In genomic region chr9:117705386-117705785, GRCh38 we compare ENCODE assay signal across 14 cellular contexts. TPM values are rescaled to one million over a fixed set of nuclear protein-coding genes. Genes with fewer than 3 reads are reported as not detected.
DNase-seq lines count a peak whose midpoint lies in the region; ATAC-seq and TF ChIP-seq lines count a peak whose summit lies in the region.
"Had no signal": no experiment of that assay in that cellular context is flagged by ENCODE, and none has a peak within 500 bp of the region (broad histone marks: within the 10 kb centered on the region; RNA-seq: fewer than 3 reads in every experiment).

No MANE protein-coding gene starts in this region.

- H2AFZ ChIP-seq in osteoblast (ENCODE audit: low read length), result peak overlapping the region; percentile 17

- peak overlapping the region; percentile 78 for H3K4me3 Mint-ChIP-seq in endothelial cell (ENCODE audit: unreplicated experiment)

- DNase-seq in right atrium auricular region (ENCODE audit: low spot score) (no peak), cardiac septum (ENCODE audit: low spot score) (no peak), endothelial cell (ENCODE audit: low spot score) (no peak), osteoblast (ENCODE audit: insufficient read length, low spot score, missing footprints) (peak; percentile 11), aorta (no peak), pons (ENCODE audit: low spot score) (no peak), NCI-H2081 (lab: John Stamatoyannopoulos, UW) (no peak)
- DNase-seq: activated CD4-positive, CD25-positive, alpha-beta regulatory T cell; EL; immature natural killer cell; stimulated activated CD8-positive, alpha-beta memory T cell treated with anti-CD3 and anti-CD28 coated beads, Interleukin-4, amount 100 ng/mL, for 48 hours had no signal

- H3K79me2 ChIP-seq in osteoblast (ENCODE audit: insufficient read depth, low read length), result peaks cover 48% of the 10 kb centered on the region

- H3K9me3 Mint-ChIP-seq in endothelial cell (ENCODE audit: unreplicated experiment), result no peaks in the 10 kb centered on the region
- H3K9me3 Mint-ChIP-seq: activated T-helper 2 cell treated with anti-CD3 and anti-CD28 coated beads, Interferon-gamma antibody, Interleukin-2, Interleukin-4, amounts not matched to agents 10 μg/mL and 5 μg/mL and 100 μg/mL, durations not matched to agents 14 hours and 24 hours and 36 hours; immature natural killer cell had no signal

- H3K36me3 Mint-ChIP-seq in endothelial cell (ENCODE audit: low read depth, unreplicated experiment), result no peaks in the 10 kb centered on the region
- H3K36me3 Mint-ChIP-seq: immature natural killer cell had no signal

- H3K27me3 ChIP-seq in right atrium auricular region (no peaks in the 10 kb centered on the region), osteoblast (ENCODE audit: insufficient read depth, low read length) (no peaks in the 10 kb centered on the region), aorta (ENCODE audit: control insufficient read depth in 1 of 2, insufficient read depth in 2 of 2, low read length in 1 of 2) (no peaks in the 10 kb centered on the region)

- H3K4me1 Mint-ChIP-seq in endothelial cell (ENCODE audit: unreplicated experiment), result peaks cover 17% of the 10 kb centered on the region

- H3K4me1 ChIP-seq in right atrium auricular region, result peaks cover 0 to 12% of the 10 kb centered on the region in 2 donors
- peaks cover 27% of the 10 kb centered on the region for H3K4me1 ChIP-seq in osteoblast (ENCODE audit: insufficient read depth, low read length)
- H3K4me1 ChIP-seq in aorta (ENCODE audit: control insufficient read depth in 1 of 2, insufficient read depth in 2 of 2, low read length in 2 of 2), result no peaks in the 10 kb centered on the region

- H4K20me1 ChIP-seq in osteoblast (ENCODE audit: insufficient read depth, low read length), result no peaks in the 10 kb centered on the region

- H3K36me3 ChIP-seq in right atrium auricular region, result peaks cover 11% of the 10 kb centered on the region
- no peaks in the 10 kb centered on the region for H3K36me3 ChIP-seq in osteoblast (ENCODE audit: insufficient read depth, low read length)
- no peaks in the 10 kb centered on the region for H3K36me3 ChIP-seq in aorta (ENCODE audit: control insufficient read depth in 1 of 2, insufficient read depth in 2 of 2, low read length in 1 of 2)

- intact Hi-C loops in cardiac septum (cut with DNase I) (loop anchor here (2.0 kb wide), 1 partner anchor 19 kb away; no protein-coding TSS in a partner anchor), aorta (cut with DNase I) (no loop called here)

- H3K27ac Mint-ChIP-seq in endothelial cell (ENCODE audit: unreplicated experiment), result no peak overlapping the region
- H3K27ac Mint-ChIP-seq: activated T-helper 2 cell treated with anti-CD3 and anti-CD28 coated beads, Interferon-gamma antibody, Interleukin-2, Interleukin-4, amounts not matched to agents 10 μg/mL and 5 μg/mL and 100 μg/mL, durations not matched to agents 14 hours and 24 hours and 36 hours; immature natural killer cell had no signal

- peaks cover 2% of the 10 kb centered on the region for H3K27me3 Mint-ChIP-seq in endothelial cell (ENCODE audit: unreplicated experiment)

- H3K9me3 ChIP-seq in right atrium auricular region (no peaks in the 10 kb centered on the region), osteoblast (ENCODE audit: low read depth, low read length) (no peaks in the 10 kb centered on the region), aorta (ENCODE audit: control insufficient read depth, low read length) (no peaks in the 10 kb centered on the region)

- 69% methylated on average over 2 of the region's 2 CpGs for WGBS in aorta, 2 donors

- H3K4me2 ChIP-seq in osteoblast (ENCODE audit: insufficient read depth, low read length), result peak overlapping the region; percentile 81

- H3K4me3 ChIP-seq in right atrium auricular region, result peak overlapping the region; percentile 38 to 49
- H3K4me3 ChIP-seq in osteoblast (ENCODE audit: insufficient read depth, low read length), result peak overlapping the region; percentile 74
- peak overlapping the region; percentile 40 to 76 for H3K4me3 ChIP-seq in aorta (ENCODE audit: low read length in 2 of 2)

- H3K27ac ChIP-seq in right atrium auricular region (peak overlapping the region; percentile 83 to 84), osteoblast (ENCODE audit: low read depth, low read length) (peak overlapping the region; percentile 90), aorta (ENCODE audit: low read depth in 1 of 2, low read length in 2 of 2) (peak overlapping the region; percentile 8 to 43)

- ATAC-seq in aorta (ENCODE audit: low FRiP score) (no peak), esophagus mucosa (no peak)

- TF ChIP-seq CTCF in right atrium auricular region (IDR thresholded peaks at IDR 0.05), result no peak
- TF ChIP-seq CTCF in endothelial cell (IDR thresholded peaks at IDR 0.05; ENCODE audit: unreplicated experiment), result no peak
- no peak for TF ChIP-seq CTCF in osteoblast (IDR thresholded peaks at IDR 0.05; ENCODE audit: extremely low read depth, low read depth, low read length)

RNA-seq across cellular contexts. Expression of gene TLR4, which starts 1.2 kb away (rescaled TPM):
- 10 to 100 TPM; 13.4 to 20.0 TPM for total RNA-seq in right atrium auricular region
- 7.5 TPM for total RNA-seq in cardiac septum
- 7.9 TPM for total RNA-seq in endothelial cell (ENCODE audit: unreplicated experiment)
- total RNA-seq in osteoblast, result 44.2 and 46.7 TPM in 2 replicates
- 10 to 100 TPM; 35.0 to 37.2 TPM for total RNA-seq in aorta
- polyA plus RNA-seq in aorta, result 10 to 100 TPM; 12.8 to 17.9 TPM
- 1.0 TPM for total RNA-seq in esophagus mucosa
- total RNA-seq: A673; activated T-helper 2 cell treated with anti-CD3 and anti-CD28 coated beads, Interferon-gamma antibody, Interleukin-2, Interleukin-4, amounts not matched to agents 10 μg/mL and 5 μg/mL and 100 μg/mL, durations not matched to agents 14 hours and 24 hours and 36 hours had no signal

Comparison
In these comparisons a context has a peak if more than half of its experiments do, and no peak if none do; other contexts are left out.
1. H3K27ac ChIP-seq: peak in every context shown above with its lines; median percentile 90 in osteoblast; 84 in right atrium auricular region; 26 in aorta.